ENCODE assay signal across 6 cellular contexts in the genomic region with DNA sequence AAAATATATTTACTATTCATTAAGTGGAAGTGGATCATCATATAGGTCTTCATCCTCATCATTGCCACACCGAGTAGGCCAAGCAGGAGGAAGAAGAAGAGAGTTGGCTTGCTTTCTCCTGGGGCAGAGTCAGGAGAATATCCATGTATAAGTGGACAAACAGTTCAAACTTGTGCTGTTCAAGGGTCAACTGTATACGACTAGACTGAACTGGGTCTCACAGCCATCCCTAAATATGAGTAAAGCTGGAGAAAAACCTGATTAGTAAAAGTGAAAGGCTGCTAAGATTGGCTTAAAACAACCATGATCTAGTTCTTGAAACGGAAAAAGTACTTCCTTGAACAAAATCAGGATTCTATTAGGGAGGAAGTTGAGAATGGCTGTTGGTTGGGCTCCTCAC.
"Had no signal": no experiment of that assay in that cellular context is flagged by ENCODE, and none has a peak within 500 bp of the region (broad histone marks: within the 10 kb centered on the region; RNA-seq: fewer than 3 reads in every experiment).

No MANE protein-coding gene starts in this region.

- H3K4me2 ChIP-seq: GM23338 had no signal

- H3K4me3 Mint-ChIP-seq: GM23338, H9 had no signal

- ATAC-seq: GM23338 had no signal

- FAIRE-seq: H1, H54, HTR-8/SVneo had no signal

- H3K9me3 Mint-ChIP-seq: GM23338 had no signal

- DNase-seq: H9, HCEC 1CT had no signal

- H3K4me3 ChIP-seq: GM23338 had no signal

- H3K27ac Mint-ChIP-seq: GM23338, H9 had no signal

- H2AFZ ChIP-seq: GM23338 had no signal
